In the genomic region with DNA sequence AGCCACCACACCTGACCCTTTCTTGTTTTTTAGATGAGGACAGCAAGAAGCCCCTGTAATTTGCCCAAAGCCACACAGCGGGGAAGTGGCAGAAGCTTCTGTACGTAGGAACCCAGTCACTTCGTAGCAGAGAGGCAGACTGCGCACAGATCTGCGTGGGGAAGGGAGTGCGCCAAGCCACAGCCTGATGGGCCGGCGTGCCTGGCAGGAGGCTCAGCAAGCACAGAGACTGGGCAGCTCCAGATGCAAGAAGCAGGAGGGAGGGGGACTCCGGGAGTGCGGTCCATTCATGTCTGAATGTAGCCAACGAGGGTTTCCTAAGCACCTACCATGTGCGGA, we compare ENCODE assay signal across 20 cellular contexts. TPM values are rescaled to one million over a fixed set of nuclear protein-coding genes. Genes with fewer than 3 reads are reported as not detected.
DNase-seq lines count a peak whose midpoint lies in the region; ATAC-seq, FAIRE-seq and TF ChIP-seq lines count a peak whose summit lies in the region.
"Had no signal": no experiment of that assay in that cellular context is flagged by ENCODE, and none has a peak within 500 bp of the region (broad histone marks: within the 10 kb centered on the region; RNA-seq: fewer than 3 reads in every experiment).

No MANE protein-coding gene starts in this region.

- ATAC-seq in GM19463 (IDR thresholded peaks at IDR 0.05; ENCODE audit: unreplicated experiment) = no peak
- ATAC-seq: activated CD8-positive, alpha-beta memory T cell treated with anti-CD3 and anti-CD28 coated beads, Interleukin-2, amount 10 ng/mL, durations not matched to agents 7 days and 5 days; activated T-helper 17 cell treated with anti-CD3 and anti-CD28 coated beads, Interleukin-2, amount 50 U/mL, for 72 hours; stimulated activated memory B cell treated with anti-CD40 and anti-IgM and Interleukin-4, amounts not matched to agents 10 μg/mL and 1 μg/mL and 100 μg/mL, for 72 hours had no signal

- H3K14ac ChIP-seq in H1 (ENCODE audit: insufficient read length) = no peak overlapping the region

- H2BK20ac ChIP-seq in H1 (ENCODE audit: low read length) = no peak overlapping the region

- TF ChIP-seq EP300 in H1 (IDR thresholded peaks at IDR 0.05; ENCODE audit: borderline replicate concordance in 1 of 2, low read depth in 2 of 2, low read length in 2 of 2) (no peak), transverse colon (IDR thresholded peaks at IDR 0.05; ENCODE audit: low read depth) (no peak)

- DNase-seq in NCI-H69 (lab: John Stamatoyannopoulos, UW) (peak; percentile 39), H1 (ENCODE audit: low read depth in 1 of 2, low spot score in 2 of 2) (no peak), transverse colon (no peak), Ammon's horn (ENCODE audit: low spot score) (no peak)
- DNase-seq in stimulated activated CD4-positive, alpha-beta T cell treated with anti-CD3 and anti-CD28 coated beads, Interleukin-2, amount 100 ng/mL, for 24 hours = no peak
- DNase-seq: activated CD4-positive, alpha-beta T cell treated with anti-CD3 and anti-CD28 coated beads for 4 hours; activated CD8-positive, alpha-beta memory T cell treated with anti-CD3 and anti-CD28 coated beads, Interleukin-2, amount 10 ng/mL, durations not matched to agents 7 days and 5 days; C1 segment of cervical spinal cord; islet precursor cell; midbrain; NCI-H1694 treated with DMSO at 0.1 percent for 48 hours; SW 1271 had no signal

- no peak overlapping the region for H4K8ac ChIP-seq in H1 (ENCODE audit: extremely low read depth, insufficient read depth, low read length)

- H3K79me1 ChIP-seq in H1 (ENCODE audit: low read depth, low read length) = no peaks in the 10 kb centered on the region

- in situ Hi-C loops in transverse colon (cut with MboI; ENCODE audit: low pct_ligation_motif_present in 1 of 4, low pct_unique_long_range_greater_than_20kb in 1 of 4, low sequenced_read_pairs in 3 of 4) = no loop called here

- peak overlapping the region; percentile 4 for H2AFZ ChIP-seq in H1 (ENCODE audit: low read length)

- H3K23me2 ChIP-seq in H1 (ENCODE audit: low read depth, low read length) = no peaks in the 10 kb centered on the region

- no peak overlapping the region for H4K91ac ChIP-seq in H1 (replicated peaks; ENCODE audit: insufficient read length, low read length)

- intact Hi-C loops in transverse colon (cut with DNase I; ENCODE audit: low total_unique reads) = loop anchor here (10.0 kb wide), 1 partner anchor 163 kb away; no protein-coding TSS in a partner anchor

- TF ChIP-seq POLR2A in H1 (IDR thresholded peaks at IDR 0.05; ENCODE audit: control extremely low read depth in 1 of 2, low read depth in 2 of 2, low read length in 2 of 2) (no peak), transverse colon (IDR thresholded peaks at IDR 0.05) (no peak)

- H2BK5ac ChIP-seq in H1 (ENCODE audit: low read depth, low read length) = peak overlapping the region; percentile 77; the same call in 1 of the 2 replicates

- no peaks in the 10 kb centered on the region for H3K36me3 ChIP-seq in H1 (ENCODE audit: control insufficient read depth in 2 of 4, insufficient read depth in 4 of 4, low read length in 3 of 4)
- H3K36me3 ChIP-seq in mucosa of rectum (ENCODE audit: control insufficient read depth in 2 of 2, insufficient read depth in 2 of 2, low read length in 2 of 2) = no peaks in the 10 kb centered on the region
- H3K36me3 ChIP-seq in transverse colon = no peaks in the 10 kb centered on the region
- H3K36me3 ChIP-seq: neutrophil, tibial nerve had no signal

- peak overlapping the region; percentile 93; the same call in 1 of the 2 replicates for H2BK12ac ChIP-seq in H1 (ENCODE audit: low read depth, low read length)

- no peak for TF ChIP-seq CTCF in H1 (IDR thresholded peaks at IDR 0.05; ENCODE audit: control extremely low read depth in 1 of 3, insufficient read depth in 1 of 3, low read depth in 1 of 3, low read length in 3 of 3)
- TF ChIP-seq CTCF in transverse colon (IDR thresholded peaks at IDR 0.05) = no peak

- CTCF ChIA-PET in H1 (lab: Charles Lee; ENCODE audit: partially characterized antibody) = interaction anchor here (0.8 to 13.9 kb wide), 17 partner anchors 9 to 122 kb away, joined by 3 to 110 read pairs (median 5); a partner anchor contains a TSS

- peak overlapping the region; percentile 85 for H3K4ac ChIP-seq in H1 (replicated peaks; ENCODE audit: insufficient read length, low read depth, low read length)

- H3K18ac ChIP-seq in H1 (ENCODE audit: extremely low read depth, low read length) = peak overlapping the region; percentile 68

- FAIRE-seq in H1 (lab: Jason Lieb, UNC) = no peak

- TF ChIP-seq RAD21 in H1 (IDR thresholded peaks at IDR 0.05 in 1 of 2, conservative IDR thresholded peaks at IDR 0.05 in 1 of 2; ENCODE audit: low read depth in 2 of 2, low read length in 2 of 2) = no peak

- H3K4me3 ChIP-seq in H1 (ENCODE audit: extremely low read depth in 1 of 4, insufficient read depth in 2 of 4, low read depth in 3 of 4, low read length in 4 of 4) (peak overlapping the region in 1 of 4 experiments; percentile 46; a peak in 1 of 8 replicates), mucosa of rectum (ENCODE audit: low read length in 2 of 2) (peak overlapping the region; percentile 79 to 96), transverse colon (peak overlapping the region in 3 of 4 donors; percentile 49 to 53 (median 50))

- H3K9ac ChIP-seq in H1 (replicated peaks in 1 of 4; ENCODE audit: extremely low read depth in 1 of 4, low read depth in 3 of 4, low read length in 3 of 4) (no peak overlapping the region), mucosa of rectum (ENCODE audit: low read depth in 1 of 2, low read length in 2 of 2) (peak overlapping the region; percentile 92 to 97)

- H4K5ac ChIP-seq in H1 (ENCODE audit: insufficient read length, low read depth, low read length) = peak overlapping the region; percentile 48

- H2BK15ac ChIP-seq in H1 (ENCODE audit: low read length) = 0 out of 2 replicates have a peak overlapping the region, but pooled peaks have one; percentile 95

- H3K27me3 ChIP-seq in H1 (replicated peaks in 1 of 4; ENCODE audit: control insufficient read depth in 3 of 4, extremely low read depth in 1 of 4, insufficient read depth in 3 of 4, low read length in 3 of 4) = peaks cover 0 to 3% (median 0%) of the 10 kb centered on the region in 4 experiments; a peak in 1 of 7 replicates
- no peaks in the 10 kb centered on the region for H3K27me3 ChIP-seq in mucosa of rectum (ENCODE audit: control insufficient read depth in 2 of 2, insufficient read depth in 2 of 2, low read length in 2 of 2)
- H3K27me3 ChIP-seq in transverse colon = no peaks in the 10 kb centered on the region

- H3K27ac ChIP-seq in H1 (ENCODE audit: low read depth, low read length) = no peak overlapping the region
- peak overlapping the region; percentile 96 to 99 for H3K27ac ChIP-seq in mucosa of rectum (ENCODE audit: low read depth in 2 of 2, low read length in 2 of 2)
- peak overlapping the region; percentile 91 to 95 (median 92) for H3K27ac ChIP-seq in transverse colon
- H3K27ac ChIP-seq: neutrophil had no signal

- POLR2A ChIA-PET in H1 (lab: Charles Lee; ENCODE audit: partially characterized antibody) = interaction anchor here (0.6 to 1.9 kb wide), 6 partner anchors 11 to 278 kb away, joined by 3 to 7 read pairs (median 4); a partner anchor contains a TSS

- H3K56ac ChIP-seq in H1 (replicated peaks; ENCODE audit: insufficient read length, low read depth, low read length) = no peak overlapping the region

- H2BK120ac ChIP-seq in H1 (replicated peaks; ENCODE audit: low read depth, low read length) = no peak overlapping the region

- no peak overlapping the region for H3K23ac ChIP-seq in H1 (ENCODE audit: insufficient read length)

- peaks cover 0 to 2% of the 10 kb centered on the region in 2 experiments for H4K20me1 ChIP-seq in H1 (replicated peaks in 1 of 2; ENCODE audit: control insufficient read depth in 1 of 2, insufficient read depth in 2 of 2, low read length in 2 of 2)

- H3K79me2 ChIP-seq in H1 (ENCODE audit: control insufficient read depth in 1 of 2, insufficient read depth in 2 of 2, low read length in 2 of 2) = no peaks in the 10 kb centered on the region

- H3K4me1 ChIP-seq in H1 (replicated peaks in 1 of 4; ENCODE audit: control insufficient read depth in 3 of 4, insufficient read depth in 4 of 4, low read length in 3 of 4) (peaks cover 0 to 20% (median 14%) of the 10 kb centered on the region in 4 experiments; a peak in 4 of 7 replicates), mucosa of rectum (ENCODE audit: control insufficient read depth in 2 of 2, insufficient read depth in 2 of 2, low read length in 2 of 2) (peaks cover 21 to 29% of the 10 kb centered on the region in 2 donors), transverse colon (peaks cover 0 to 37% (median 23%) of the 10 kb centered on the region in 4 donors)

- peak overlapping the region; percentile 54 to 62 for H3K4me2 ChIP-seq in H1 (ENCODE audit: insufficient read depth in 1 of 2, low read depth in 2 of 2, low read length in 2 of 2)

- 0 out of 2 replicates have a peak overlapping the region, but pooled peaks have one; percentile 53 for H2AK5ac ChIP-seq in H1 (ENCODE audit: low read depth, low read length)

- WGBS in H1 (ENCODE audit: extremely low coverage in 1 of 2, insufficient coverage in 1 of 2, insufficient read length in 1 of 2, insufficient replicate concordance in 2 of 2, low coverage in 1 of 2, low lambda C conversion rate in 2 of 2, missing lambda C conversion rate in 1 of 2), 2 experiments = 86% methylated on average over 12 of the region's 12 CpGs; no CpG with 5 or more reads in 1 of the 2 experiments
- 64% methylated on average over 12 of the region's 12 CpGs; no CpG with 5 or more reads in 1 of the 2 donors for WGBS in transverse colon (ENCODE audit: low coverage in 1 of 2), 2 donors

- H3K9me3 ChIP-seq in H1 (ENCODE audit: insufficient read depth in 2 of 2, low read depth in 1 of 2, low read length in 1 of 2) (no peaks in the 10 kb centered on the region), mucosa of rectum (ENCODE audit: control insufficient read depth in 2 of 2, low read length in 2 of 2) (no peaks in the 10 kb centered on the region), transverse colon (no peaks in the 10 kb centered on the region)
- H3K9me3 ChIP-seq: neutrophil, tibial nerve had no signal

RNA-seq across cellular contexts. Expression of a gene that starts 0.3 kb away (rescaled TPM):
- 24.6 and 26.1 TPM in 2 replicates for total RNA-seq in H1 (2021; fragmentation: NEBNext Ultra II Directional; extraction: Animal tissue kit (Norgen Biotek cat#: 25700))
- polyA plus RNA-seq in H1 (2011; rRNA removed) = 17.1 and 30.2 TPM in 2 replicates
- 22.0 TPM for polyA plus RNA-seq in H1 (2011; cell fraction: cytosol; rRNA removed)
- 41.8 TPM for polyA plus RNA-seq in H1 (2011; cell fraction: nucleus; rRNA removed)
- 29.8 to 44.6 TPM (median 40.4 TPM) in 4 replicates for polyA plus RNA-seq in H1 (2012, experiment 1 of 2)
- polyA plus RNA-seq in H1 (2012, experiment 2 of 2) = 36.2 TPM
- polyA plus RNA-seq in H1 (2013, experiment 1 of 2) = 37.5 TPM
- 30.4 TPM for polyA plus RNA-seq in H1 (2013, experiment 2 of 2)
- 9.9 and 14.4 TPM in 2 replicates for polyA minus RNA-seq in H1 (2011; rRNA and poly(A)+ RNA removed)
- 18.3 TPM for polyA minus RNA-seq in H1 (2011; cell fraction: cytosol; rRNA and poly(A)+ RNA removed)
- 12.6 TPM for polyA minus RNA-seq in H1 (2011; cell fraction: nucleus; rRNA and poly(A)+ RNA removed)
- total RNA-seq in transverse colon = 100 to 1,000 TPM; 234 to 894 (median 282) TPM
- total RNA-seq: fibroblast of villous mesenchyme, right cardiac atrium had no signal

RNA-seq across cellular contexts. Expression of a gene that starts 7.6 kb away (rescaled TPM):
- 31.3 and 32.9 TPM in 2 replicates for total RNA-seq in H1 (2021; fragmentation: NEBNext Ultra II Directional; extraction: Animal tissue kit (Norgen Biotek cat#: 25700))
- polyA plus RNA-seq in H1 (2011; rRNA removed) = 10.6 and 20.4 TPM in 2 replicates
- 7.1 TPM for polyA plus RNA-seq in H1 (2011; cell fraction: cytosol; rRNA removed)
- polyA plus RNA-seq in H1 (2011; cell fraction: nucleus; rRNA removed) = 30.2 TPM
- polyA plus RNA-seq in H1 (2012, experiment 1 of 2) = 18.6 to 28.3 TPM (median 25.8 TPM) in 4 replicates
- 19.0 TPM for polyA plus RNA-seq in H1 (2012, experiment 2 of 2)
- polyA plus RNA-seq in H1 (2013, experiment 1 of 2) = 19.7 TPM
- 18.8 TPM for polyA plus RNA-seq in H1 (2013, experiment 2 of 2)
- polyA minus RNA-seq in H1 (2011; rRNA and poly(A)+ RNA removed) = 21.0 and 23.7 TPM in 2 replicates
- 19.8 TPM for polyA minus RNA-seq in H1 (2011; cell fraction: cytosol; rRNA and poly(A)+ RNA removed)
- 19.9 TPM for polyA minus RNA-seq in H1 (2011; cell fraction: nucleus; rRNA and poly(A)+ RNA removed)
- total RNA-seq in transverse colon = 10 to 100 TPM; 25.4 to 91.1 (median 36.4) TPM

RNA-seq across cellular contexts. Expression of a gene that starts 53.7 kb away (rescaled TPM):
- total RNA-seq in H1 (2021; fragmentation: NEBNext Ultra II Directional; extraction: Animal tissue kit (Norgen Biotek cat#: 25700)) = 21.4 and 23.4 TPM in 2 replicates
- polyA plus RNA-seq in H1 (2011; rRNA removed) = 36.9 and 48.4 TPM in 2 replicates
- 33.3 TPM for polyA plus RNA-seq in H1 (2011; cell fraction: cytosol; rRNA removed)
- polyA plus RNA-seq in H1 (2011; cell fraction: nucleus; rRNA removed) = 74.8 TPM
- 17.8 to 23.6 TPM (median 21.2 TPM) in 4 replicates for polyA plus RNA-seq in H1 (2012, experiment 1 of 2)
- 27.9 TPM for polyA plus RNA-seq in H1 (2012, experiment 2 of 2)
- 20.4 TPM for polyA plus RNA-seq in H1 (2013, experiment 1 of 2)
- 17.7 TPM for polyA plus RNA-seq in H1 (2013, experiment 2 of 2)
- polyA minus RNA-seq in H1 (2011; rRNA and poly(A)+ RNA removed) = 12.6 and 14.5 TPM in 2 replicates
- polyA minus RNA-seq in H1 (2011; cell fraction: cytosol; rRNA and poly(A)+ RNA removed) = 25.8 TPM
- 32.4 TPM for polyA minus RNA-seq in H1 (2011; cell fraction: nucleus; rRNA and poly(A)+ RNA removed)
- total RNA-seq in transverse colon = 100 to 1,000 TPM in 2 of 4 donors, 10 to 100 TPM in 2; 24.0 to 284 (median 95.7) TPM

RNA-seq across cellular contexts. Expression of a gene that starts 54.6 kb away (rescaled TPM):
- total RNA-seq in H1 (2021; fragmentation: NEBNext Ultra II Directional; extraction: Animal tissue kit (Norgen Biotek cat#: 25700)) = 72.8 and 80.3 TPM in 2 replicates
- 63.8 and 83.6 TPM in 2 replicates for polyA plus RNA-seq in H1 (2011; rRNA removed)
- 71.0 TPM for polyA plus RNA-seq in H1 (2011; cell fraction: cytosol; rRNA removed)
- 47.1 TPM for polyA plus RNA-seq in H1 (2011; cell fraction: nucleus; rRNA removed)
- polyA plus RNA-seq in H1 (2012, experiment 1 of 2) = 42.7 to 64.5 TPM (median 57.7 TPM) in 4 replicates
- 118 TPM for polyA plus RNA-seq in H1 (2012, experiment 2 of 2)
- 48.2 TPM for polyA plus RNA-seq in H1 (2013, experiment 1 of 2)
- 51.1 TPM for polyA plus RNA-seq in H1 (2013, experiment 2 of 2)
- 6.2 and 7.2 TPM in 2 replicates for polyA minus RNA-seq in H1 (2011; rRNA and poly(A)+ RNA removed)
- polyA minus RNA-seq in H1 (2011; cell fraction: cytosol; rRNA and poly(A)+ RNA removed) = 19.3 TPM
- 11.1 TPM for polyA minus RNA-seq in H1 (2011; cell fraction: nucleus; rRNA and poly(A)+ RNA removed)
- 10 to 100 TPM; 38.0 to 72.2 (median 52.1) TPM for total RNA-seq in transverse colon

Comparison
In these comparisons a context has a peak if more than half of its experiments do, and no peak if none do; other contexts are left out.
1. H3K9ac ChIP-seq: peak in mucosa of rectum (2 of 2); none in H1 (0 of 4).